In the genomic region with DNA sequence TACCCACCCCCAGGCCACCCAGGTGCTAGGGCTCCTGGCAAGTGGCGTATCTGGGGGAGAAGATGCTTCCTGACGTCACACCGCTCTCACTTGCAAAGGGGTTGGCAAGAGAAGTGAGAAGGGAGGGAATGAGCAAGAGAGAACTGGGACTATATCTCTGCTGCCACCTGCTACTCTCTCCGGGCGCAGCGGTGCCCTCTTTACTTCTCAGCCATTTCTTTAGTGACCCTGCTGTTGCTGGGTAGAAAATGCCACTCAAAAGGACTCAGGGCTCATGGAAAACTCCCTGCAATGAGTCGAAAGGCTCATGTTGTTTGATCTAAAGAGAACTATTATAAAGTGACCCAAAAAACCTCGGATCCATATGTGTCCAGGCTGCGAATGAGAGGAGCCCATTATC, we compare ENCODE assay signal across 30 cellular contexts.
"Had no signal": no experiment of that assay in that cellular context is flagged by ENCODE, and none has a peak within 500 bp of the region (broad histone marks: within the 10 kb centered on the region; RNA-seq: fewer than 3 reads in every experiment).

No MANE protein-coding gene starts in this region.

- H3K27me3 ChIP-seq: ascending aorta, cardiac muscle cell, Peyer's patch had no signal

- H3K27ac Mint-ChIP-seq: activated CD4-positive, alpha-beta T cell treated with anti-CD3 and anti-CD28 coated beads for 36 hours; activated CD8-positive, alpha-beta T cell treated with anti-CD3 and anti-CD28 coated beads, Interleukin-2, amount 10 ng/mL, durations not matched to agents 7 days and 5 days; activated naive CD4-positive, alpha-beta T cell treated with anti-CD3 and anti-CD28 coated beads, Interleukin-2, amount 50 U/mL, for 24 hours; activated naive CD8-positive, alpha-beta T cell treated with anti-CD3 and anti-CD28 coated beads, Interleukin-2, amount 10 ng/mL, durations not matched to agents 7 days and 5 days; activated T-cell treated with anti-CD3 and anti-CD28 coated beads, Interleukin-2, amount 50 U/mL, for 24 hours; activated T-helper 2 cell treated with anti-CD3 and anti-CD28 coated beads, Interferon-gamma antibody, Interleukin-2, Interleukin-4, amounts not matched to agents 10 μg/mL and 5 μg/mL and 100 μg/mL, durations not matched to agents 14 hours and 24 hours and 36 hours; T-helper 1 cell treated with Interleukin-12 subunit alpha and Interleukin-12 subunit beta and Interleukin-4 antibody, amounts not matched to agents 30 μg/mL and 1 μg/mL, for 36 hours; T-helper 2 cell treated with Interferon-gamma antibody and Interleukin-4, amounts not matched to agents 5 μg/mL and 100 μg/mL, for 36 hours; WTC11 had no signal

- ATAC-seq: activated CD4-positive, alpha-beta T cell treated with anti-CD3 and anti-CD28 coated beads for 36 hours; activated CD4-positive, CD25-positive, alpha-beta regulatory T cell treated with anti-CD3 and anti-CD28 coated beads, Interleukin-2, amount 50 U/mL, for 24 hours; activated CD8-positive, alpha-beta T cell treated with anti-CD3 and anti-CD28 coated beads, Interleukin-2, amount 10 ng/mL, durations not matched to agents 7 days and 5 days; WTC11 had no signal

- H3K4me3 Mint-ChIP-seq: activated CD4-positive, alpha-beta T cell treated with anti-CD3 and anti-CD28 coated beads for 36 hours; activated CD4-positive, alpha-beta T cell treated with anti-CD3 and anti-CD28 coated beads, Interleukin-2, amount 10 ng/mL, durations not matched to agents 7 days and 5 days; activated CD8-positive, alpha-beta T cell treated with anti-CD3 and anti-CD28 coated beads, Interleukin-2, amount 10 ng/mL, durations not matched to agents 7 days and 5 days; activated naive CD4-positive, alpha-beta T cell treated with anti-CD3 and anti-CD28 coated beads, Interleukin-2, amount 50 U/mL, for 24 hours; activated naive CD8-positive, alpha-beta T cell treated with anti-CD3 and anti-CD28 coated beads, Interleukin-2, amount 10 ng/mL, durations not matched to agents 7 days and 5 days; activated T-cell treated with anti-CD3 and anti-CD28 coated beads, Interleukin-2, amount 50 U/mL, for 24 hours; central memory CD8-positive, alpha-beta T cell; T-helper 1 cell treated with Interleukin-12 subunit alpha and Interleukin-12 subunit beta and Interleukin-4 antibody, amounts not matched to agents 30 μg/mL and 1 μg/mL, for 36 hours; T-helper 2 cell treated with Interferon-gamma antibody and Interleukin-4, amounts not matched to agents 5 μg/mL and 100 μg/mL, for 36 hours; WTC11 had no signal

- H3K9me3 Mint-ChIP-seq: activated CD4-positive, alpha-beta T cell treated with anti-CD3 and anti-CD28 coated beads, Interleukin-2, amount 10 ng/mL, durations not matched to agents 7 days and 5 days; activated naive CD4-positive, alpha-beta T cell treated with anti-CD3 and anti-CD28 coated beads, Interleukin-2, amount 50 U/mL, for 24 hours; activated T-helper 2 cell treated with anti-CD3 and anti-CD28 coated beads, Interferon-gamma antibody, Interleukin-2, Interleukin-4, amounts not matched to agents 10 μg/mL and 5 μg/mL and 100 μg/mL, durations not matched to agents 14 hours and 24 hours and 36 hours; T-helper 1 cell treated with Interleukin-12 subunit alpha and Interleukin-12 subunit beta and Interleukin-4 antibody, amounts not matched to agents 30 μg/mL and 1 μg/mL, for 36 hours; T-helper 2 cell treated with Interferon-gamma antibody and Interleukin-4, amounts not matched to agents 5 μg/mL and 100 μg/mL, for 36 hours; WTC11 had no signal

- H3K36me3 ChIP-seq: ascending aorta, cardiac muscle cell, Peyer's patch had no signal

- H3K4me3 ChIP-seq: ascending aorta, cardiac muscle cell, Peyer's patch had no signal

- H3K27me3 Mint-ChIP-seq: activated CD4-positive, alpha-beta T cell treated with anti-CD3 and anti-CD28 coated beads for 36 hours; activated CD4-positive, alpha-beta T cell treated with anti-CD3 and anti-CD28 coated beads, Interleukin-2, amount 10 ng/mL, durations not matched to agents 7 days and 5 days; activated naive CD4-positive, alpha-beta T cell treated with anti-CD3 and anti-CD28 coated beads, Interleukin-2, amount 50 U/mL, for 24 hours; activated naive CD8-positive, alpha-beta T cell treated with anti-CD3 and anti-CD28 coated beads, Interleukin-2, amount 10 ng/mL, durations not matched to agents 7 days and 5 days; activated T-cell treated with anti-CD3 and anti-CD28 coated beads, Interleukin-2, amount 50 U/mL, for 24 hours; central memory CD8-positive, alpha-beta T cell had no signal

- H3K4me1 Mint-ChIP-seq: activated CD4-positive, alpha-beta T cell treated with anti-CD3 and anti-CD28 coated beads for 36 hours; activated CD4-positive, alpha-beta T cell treated with anti-CD3 and anti-CD28 coated beads, Interleukin-2, amount 10 ng/mL, durations not matched to agents 7 days and 5 days; activated naive CD4-positive, alpha-beta T cell treated with anti-CD3 and anti-CD28 coated beads, Interleukin-2, amount 50 U/mL, for 24 hours; activated naive CD8-positive, alpha-beta T cell treated with anti-CD3 and anti-CD28 coated beads, Interleukin-2, amount 10 ng/mL, durations not matched to agents 7 days and 5 days; central memory CD8-positive, alpha-beta T cell had no signal

- H3K36me3 Mint-ChIP-seq: activated naive CD4-positive, alpha-beta T cell treated with anti-CD3 and anti-CD28 coated beads, Interleukin-2, amount 50 U/mL, for 24 hours; activated naive CD8-positive, alpha-beta T cell treated with anti-CD3 and anti-CD28 coated beads, Interleukin-2, amount 10 ng/mL, durations not matched to agents 7 days and 5 days; WTC11 had no signal

- H3K4me1 ChIP-seq: ascending aorta, Peyer's patch had no signal

- DNase-seq: activated CD4-positive, alpha-beta T cell treated with anti-CD3 and anti-CD28 coated beads for 36 hours; activated CD4-positive, alpha-beta T cell treated with anti-CD3 and anti-CD28 coated beads, Interleukin-2, amount 10 ng/mL, durations not matched to agents 7 days and 5 days; activated CD4-positive, alpha-beta T cell treated with anti-CD3 and anti-CD28 coated beads, Interleukin-2, amount 50 U/mL, for 48 hours; activated CD8-positive, alpha-beta T cell treated with anti-CD3 and anti-CD28 coated beads, Interleukin-2, amount 10 ng/mL, durations not matched to agents 7 days and 5 days; activated gamma-delta T cell; activated naive CD4-positive, alpha-beta T cell treated with Interleukin-2 at 50 U/mL for 16 hours; activated naive CD8-positive, alpha-beta T cell treated with anti-CD3 and anti-CD28 coated beads, Interleukin-2, amount 10 ng/mL, durations not matched to agents 7 days and 5 days; activated T-cell treated with anti-CD3 and anti-CD28 coated beads, Interleukin-2, amount 50 U/mL, for 24 hours; amygdala; Karpas-422; NCI-H1105; NCI-H1436; NCI-H1694; NCI-H2029; NCI-H345; NCI-H524 treated with DMSO at 0.1 percent for 48 hours; NCI-H748 treated with DMSO at 0.1 percent for 48 hours; NK-92 treated with Interleukin-12 subunit alpha and Interleukin-12 subunit beta, amount 100 ng/mL, for 24 hours; Peyer's patch; RPMI8226; SHP77 treated with DMSO at 0.1 percent for 48 hours had no signal

- H3K27ac ChIP-seq: ascending aorta, cardiac muscle cell, Peyer's patch had no signal
